ENCODE assay signal across 8 cellular contexts in the genomic region with DNA sequence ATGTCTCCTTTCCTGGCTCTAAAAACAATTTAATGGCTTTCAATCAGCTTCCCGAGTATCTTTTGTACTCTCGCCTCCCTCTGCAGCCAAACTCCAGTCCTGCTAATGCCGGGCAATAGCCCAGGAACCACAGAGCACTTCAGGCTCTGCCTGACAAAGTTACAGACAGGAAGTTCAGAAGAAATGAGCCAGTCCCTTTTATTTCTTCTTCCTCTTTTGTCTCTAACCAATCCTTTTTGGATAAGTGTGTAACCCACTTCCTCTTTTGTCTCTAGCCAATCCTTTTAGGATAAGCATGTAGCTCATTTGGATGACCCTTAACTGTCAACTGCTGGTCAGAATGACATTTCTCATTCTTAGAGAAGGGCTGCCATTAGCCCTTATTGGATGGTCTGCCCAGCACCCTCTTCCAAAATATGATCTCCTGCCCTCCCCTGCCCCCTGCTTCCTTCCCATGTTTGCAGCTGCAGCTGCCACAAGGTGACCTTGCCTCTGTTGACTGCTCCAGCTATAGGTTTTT. TPM values are rescaled to one million over a fixed set of nuclear protein-coding genes. Genes with fewer than 3 reads are reported as not detected.
A peak's percentile ranks its signal among the peaks of the same experiment; 100 is the strongest.
DNase-seq lines count a peak whose midpoint lies in the region; ATAC-seq and TF ChIP-seq lines count a peak whose summit lies in the region.

No MANE protein-coding gene starts in this region.

- no peaks in the 10 kb centered on the region for H4K20me1 ChIP-seq in Karpas-422 (ENCODE audit: insufficient read depth, low read depth, low read length)

- no peaks in the 10 kb centered on the region for H3K27me3 ChIP-seq in Karpas-422 (ENCODE audit: low read length)
- no peaks in the 10 kb centered on the region for H3K27me3 ChIP-seq in adrenal gland

- no peaks in the 10 kb centered on the region for H3K9me3 ChIP-seq in Karpas-422 (ENCODE audit: low read length)
- H3K9me3 ChIP-seq in adrenal gland (replicated peaks in 1 of 3) = no peaks in the 10 kb centered on the region

- intact Hi-C loops in adrenal gland (cut with DNase I) = no loop called here

- no peak for DNase-seq in activated CD8-positive, alpha-beta memory T cell treated with anti-CD3 and anti-CD28 coated beads, Interleukin-2, amount 10 ng/mL, durations not matched to agents 7 days and 5 days
- no peak for DNase-seq in activated CD8-positive, alpha-beta memory T cell treated with anti-CD3 and anti-CD28 coated beads, Interleukin-2, amount 50 U/mL, for 4 hours
- DNase-seq in Karpas-422 (peak; percentile 87), adrenal gland (peak in 2 of 7 donors; percentile 30 to 44), medulla oblongata (ENCODE audit: extremely low spot score) (peak; percentile 88), NCI-H2107 (lab: John Stamatoyannopoulos, UW) (no peak), HT-29 (ENCODE audit: low spot score) (no peak)

- no peak for TF ChIP-seq CTCF in adrenal gland (IDR thresholded peaks at IDR 0.05)

- WGBS in adrenal gland, 4 donors = 18 to 47% (median 32%) methylated on average over 3 of the region's 3 CpGs

- peak overlapping the region; percentile 39 for H3K4me2 ChIP-seq in Karpas-422 (ENCODE audit: low read depth, low read length, poor library complexity, severe bottlenecking)

- peaks cover 11% of the 10 kb centered on the region for H3K36me3 Mint-ChIP-seq in activated CD8-positive, alpha-beta memory T cell treated with anti-CD3 and anti-CD28 coated beads, Interleukin-2, amount 10 ng/mL, durations not matched to agents 7 days and 5 days

- no peak overlapping the region; the same call in 1 of the 2 replicates for H3K9ac ChIP-seq in Karpas-422 (ENCODE audit: low read length)

- H3K27me3 Mint-ChIP-seq in activated CD8-positive, alpha-beta memory T cell treated with anti-CD3 and anti-CD28 coated beads, Interleukin-2, amount 10 ng/mL, durations not matched to agents 7 days and 5 days = no peaks in the 10 kb centered on the region

- ATAC-seq in activated CD8-positive, alpha-beta memory T cell treated with anti-CD3 and anti-CD28 coated beads, Interleukin-2, amount 10 ng/mL, durations not matched to agents 7 days and 5 days = peak; percentile 43
- ATAC-seq in GM18511 (IDR thresholded peaks at IDR 0.05; ENCODE audit: unreplicated experiment) = no peak

- H3K4me1 ChIP-seq in Karpas-422 (ENCODE audit: low read length) (peaks cover 13% of the 10 kb centered on the region), adrenal gland (replicated peaks in 1 of 2) (peaks cover 0 to 15% of the 10 kb centered on the region in 2 donors)

- TF ChIP-seq POLR2A in adrenal gland (IDR thresholded peaks at IDR 0.05) = no peak

- H2AFZ ChIP-seq in Karpas-422 (ENCODE audit: low read length) = peak overlapping the region; percentile 84

- peaks cover 30% of the 10 kb centered on the region for H3K4me1 Mint-ChIP-seq in activated CD8-positive, alpha-beta memory T cell treated with anti-CD3 and anti-CD28 coated beads, Interleukin-2, amount 10 ng/mL, durations not matched to agents 7 days and 5 days

- CTCF ChIA-PET in activated CD8-positive, alpha-beta memory T cell treated with anti-CD3 and anti-CD28 coated beads, Interleukin-2, amount 10 ng/mL, durations not matched to agents 7 days and 5 days (lab: Charles Lee) = interaction anchor here (1.1 to 5.7 kb wide), 6 partner anchors 10 to 181 kb away, joined by 4 to 81 read pairs (median 6); no protein-coding TSS in a partner anchor

- H3K36me3 ChIP-seq in Karpas-422 (ENCODE audit: insufficient read depth, low read length) (no peaks in the 10 kb centered on the region), adrenal gland (replicated peaks in 1 of 2) (no peaks in the 10 kb centered on the region)

- H3K4me3 ChIP-seq in Karpas-422 (ENCODE audit: low read length) = no peak overlapping the region
- no peak overlapping the region for H3K4me3 ChIP-seq in adrenal gland

- peak overlapping the region; percentile 70 for H3K27ac Mint-ChIP-seq in activated CD8-positive, alpha-beta memory T cell treated with anti-CD3 and anti-CD28 coated beads, Interleukin-2, amount 10 ng/mL, durations not matched to agents 7 days and 5 days

- H3K79me2 ChIP-seq in Karpas-422 (ENCODE audit: low read length) = no peaks in the 10 kb centered on the region

- no peaks in the 10 kb centered on the region for H3K9me3 Mint-ChIP-seq in activated CD8-positive, alpha-beta memory T cell treated with anti-CD3 and anti-CD28 coated beads, Interleukin-2, amount 10 ng/mL, durations not matched to agents 7 days and 5 days (ENCODE audit: low read depth)

- no peaks in the 10 kb centered on the region for H3K9me2 ChIP-seq in Karpas-422 (replicated peaks; ENCODE audit: insufficient read depth, low read length)

- no peak overlapping the region for H3K4me3 Mint-ChIP-seq in activated CD8-positive, alpha-beta memory T cell treated with anti-CD3 and anti-CD28 coated beads, Interleukin-2, amount 10 ng/mL, durations not matched to agents 7 days and 5 days

- no peak overlapping the region for H3K27ac ChIP-seq in Karpas-422 (ENCODE audit: low read length)
- H3K27ac ChIP-seq in adrenal gland = peak overlapping the region in 4 of 5 donors; percentile 13 to 79 (median 52)

RNA-seq across cellular contexts. Expression of a gene that starts 6.4 kb away (rescaled TPM):
- 10 to 100 TPM; 20.2 to 25.5 TPM for total RNA-seq in activated CD8-positive, alpha-beta memory T cell treated with anti-CD3 and anti-CD28 coated beads, Interleukin-2, amount 10 ng/mL, durations not matched to agents 7 days and 5 days
- 1.0 and 2.1 TPM in 2 replicates for total RNA-seq in Karpas-422 (2014; rRNA removed; shearing (Covaris generic); ENCODE audit: low replicate concordance)
- 10 to 100 TPM in 3 of 8 donors, 1 to 10 TPM in 5; 6.1 to 39.1 (median 8.7) TPM for total RNA-seq in adrenal gland
- 1 to 10 TPM; 1.3 to 5.1 (median 1.9) TPM for polyA plus RNA-seq in adrenal gland
- total RNA-seq in HT-29 (2014; rRNA removed; shearing (Covaris generic)) = 3.5 and 4.3 TPM in 2 replicates

RNA-seq across cellular contexts. Expression of a gene that starts 15.4 kb away (rescaled TPM):
- 10 to 100 TPM; 16.1 to 18.6 TPM for total RNA-seq in activated CD8-positive, alpha-beta memory T cell treated with anti-CD3 and anti-CD28 coated beads, Interleukin-2, amount 10 ng/mL, durations not matched to agents 7 days and 5 days
- not detected in 2 replicates for total RNA-seq in Karpas-422 (2014; rRNA removed; shearing (Covaris generic); ENCODE audit: low replicate concordance)
- total RNA-seq in adrenal gland = 10 to 100 TPM in 1 of 8 donors, 1 to 10 TPM in 7; 1.1 to 10.7 (median 2.8) TPM
- 1 to 10 TPM; 1.3 to 8.5 (median 5.3) TPM for polyA plus RNA-seq in adrenal gland
- 0.16 TPM in 1 of 2 replicates, not detected in the other for total RNA-seq in HT-29 (2014; rRNA removed; shearing (Covaris generic))

Comparison
In these comparisons a context has a peak if more than half of its experiments do, and no peak if none do; other contexts are left out.
1. DNase-seq: peak in Karpas-422 (single experiment) and medulla oblongata (single experiment); none in activated CD8-positive, alpha-beta memory T cell treated with anti-CD3 and anti-CD28 coated beads, Interleukin-2, amount 10 ng/mL, durations not matched to agents 7 days and 5 days (single experiment), activated CD8-positive, alpha-beta memory T cell treated with anti-CD3 and anti-CD28 coated beads, Interleukin-2, amount 50 U/mL, for 4 hours (single experiment), NCI-H2107 (single experiment) and HT-29 (single experiment).